ENCODE assay signal across 21 cellular contexts in genomic region chr20:52536841-52537400, GRCh38.
"Had no signal": no experiment of that assay in that cellular context is flagged by ENCODE, and none has a peak within 500 bp of the region (broad histone marks: within the 10 kb centered on the region; RNA-seq: fewer than 3 reads in every experiment).

No MANE protein-coding gene starts in this region.

- H3K27ac ChIP-seq: colonic mucosa, heart right ventricle, tibial nerve had no signal

- H3K9me3 ChIP-seq: colonic mucosa, heart right ventricle had no signal

- H3K4me3 ChIP-seq: colonic mucosa, heart right ventricle, lung, tibial nerve had no signal

- DNase-seq: activated CD4-positive, alpha-beta T cell treated with anti-CD3 and anti-CD28 coated beads, Interleukin-2, amount 10 ng/mL, durations not matched to agents 24 days and 14 days; activated CD4-positive, CD25-positive, alpha-beta regulatory T cell; activated CD8-positive, alpha-beta T cell treated with anti-CD3 and anti-CD28 coated beads for 36 hours; activated naive CD4-positive, alpha-beta T cell treated with Interleukin-2 at 50 U/mL for 16 hours; activated naive CD8-positive, alpha-beta T cell treated with anti-CD3 and anti-CD28 coated beads, Interleukin-2, amount 10 ng/mL, durations not matched to agents 7 days and 5 days; activated T-cell treated with anti-CD3 and anti-CD28 coated beads, Interleukin-2, amount 50 U/mL, for 24 hours; aorta; colonic mucosa; erythroblast; heart right ventricle; immature natural killer cell; left cardiac atrium; nephron progenitor cell; occipital lobe; posterior cingulate gyrus; stimulated activated CD4-positive, alpha-beta T cell treated with anti-CD3 and anti-CD28 coated beads, Interleukin-12 subunit alpha, Interleukin-12 subunit beta, amount 100 ng/mL, for 4 hours; stimulated activated CD4-positive, alpha-beta T cell treated with anti-CD3 and anti-CD28 coated beads, Interleukin-1b, Interleukin-23, amount 100 ng/mL, for 48 hours; stimulated activated naive CD8-positive, alpha-beta T cell treated with anti-CD3 and anti-CD28 coated beads, Interleukin-15, Interleukin-2, amounts not matched to agents 100 U/mL and 50 U/mL, for 24 hours; T-cell had no signal

- H3K4me1 ChIP-seq: colonic mucosa, heart right ventricle, tibial nerve had no signal

- H3K36me3 ChIP-seq: colonic mucosa, heart right ventricle, tibial nerve had no signal

- H3K27me3 ChIP-seq: colonic mucosa had no signal
